In the genomic region with DNA sequence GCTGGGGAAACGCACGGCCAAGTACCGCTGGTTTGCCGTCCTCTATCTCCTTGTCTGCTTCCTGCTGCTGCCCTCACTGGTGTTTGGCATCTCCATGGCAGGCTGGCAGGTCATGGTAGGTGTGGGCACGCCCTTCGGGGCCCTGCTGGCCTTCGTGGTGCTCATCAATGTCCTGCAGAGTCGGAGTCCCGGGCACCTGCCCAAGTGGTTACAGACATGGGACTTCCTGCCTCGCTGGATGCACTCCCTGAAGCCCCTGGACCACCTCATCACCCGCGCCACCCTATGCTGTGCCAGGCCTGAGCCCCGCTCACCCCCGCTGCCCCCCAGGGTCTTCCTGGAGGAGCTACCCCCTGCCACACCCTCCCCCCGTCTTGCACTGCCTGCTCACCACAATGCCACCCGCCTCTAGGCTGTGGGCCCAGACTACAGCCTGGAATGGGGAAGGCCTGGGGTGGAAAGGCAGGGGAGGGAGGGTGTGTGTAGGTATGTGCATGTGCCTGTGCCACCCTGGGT, we compare ENCODE assay signal across 38 cellular contexts. TPM values are rescaled to one million over a fixed set of nuclear protein-coding genes. Genes with fewer than 3 reads are reported as not detected.
"Had no signal": no experiment of that assay in that cellular context is flagged by ENCODE, and none has a peak within 500 bp of the region (broad histone marks: within the 10 kb centered on the region; RNA-seq: fewer than 3 reads in every experiment).

No MANE protein-coding gene starts in this region.

- H3K27ac ChIP-seq: brain microvascular endothelial cell, coronary artery, dorsolateral prefrontal cortex, foreskin keratinocyte, gastrocnemius medialis, WERI-Rb-1 had no signal

- H3K4me1 Mint-ChIP-seq: activated T-helper 17 cell treated with anti-CD3 and anti-CD28 coated beads, Interleukin-2, amount 50 U/mL, for 72 hours had no signal

- H3K4me3 Mint-ChIP-seq: activated B cell treated with CpG ODN at 0.5 μM for 24 hours; activated CD8-positive, alpha-beta T cell treated with anti-CD3 and anti-CD28 coated beads for 36 hours; activated naive CD8-positive, alpha-beta T cell; activated T-cell treated with anti-CD3 and anti-CD28 coated beads, Interleukin-2, amount 50 U/mL, for 4 hours; activated T-helper 17 cell treated with anti-CD3 and anti-CD28 coated beads, Interleukin-2, amount 50 U/mL, for 72 hours; central memory CD8-positive, alpha-beta T cell; dendritic cell treated with granulocyte-macrophage colony-stimulating factor and Interleukin-4, amounts not matched to agents 40 ng/mL and 50 ng/mL, for 4 days; endodermal cell; T-cell; T-helper 1 cell treated with Interleukin-12 subunit alpha and Interleukin-12 subunit beta and Interleukin-4 antibody, amounts not matched to agents 30 μg/mL and 1 μg/mL, for 36 hours had no signal

- DNase-seq: activated B cell treated with CpG ODN at 0.5 μM for 24 hours; activated CD4-positive, alpha-beta T cell treated with anti-CD3 and anti-CD28 coated beads for 48 hours; activated CD4-positive, alpha-beta T cell treated with anti-CD3 and anti-CD28 coated beads, Interleukin-2, amount 50 U/mL, for 1 hour; activated CD4-positive, alpha-beta T cell treated with anti-CD3 and anti-CD28 coated beads, Interleukin-2, amount 50 U/mL, for 48 hours; activated CD8-positive, alpha-beta memory T cell treated with anti-CD3 and anti-CD28 coated beads for 24 hours; activated CD8-positive, alpha-beta T cell treated with anti-CD3 and anti-CD28 coated beads for 36 hours; activated effector memory CD4-positive, alpha-beta T cell treated with Interleukin-2 at 50 U/mL for 16 hours; activated gamma-delta T cell treated with Interleukin-2 at 50 U/mL for 16 hours; activated naive CD4-positive, alpha-beta T cell treated with anti-CD3 and anti-CD28 coated beads, Interleukin-2, amount 50 U/mL, for 16 hours; activated naive CD4-positive, alpha-beta T cell treated with Interleukin-2 at 50 U/mL for 16 hours; activated T-cell treated with anti-CD3 and anti-CD28 coated beads, Interleukin-2, amount 50 U/mL, for 4 hours; amniotic stem cell; anterior cingulate cortex; brain microvascular endothelial cell; dorsolateral prefrontal cortex; effector memory CD4-positive, alpha-beta T cell; endodermal cell; foreskin keratinocyte; gastrocnemius medialis; glutamatergic neuron; T-cell; T-helper 9 cell; WERI-Rb-1 had no signal

- H3K9me3 Mint-ChIP-seq: activated B cell treated with CpG ODN at 0.5 μM for 24 hours; activated CD8-positive, alpha-beta T cell treated with anti-CD3 and anti-CD28 coated beads for 36 hours; activated T-cell treated with anti-CD3 and anti-CD28 coated beads, Interleukin-2, amount 50 U/mL, for 4 hours; activated T-helper 17 cell treated with anti-CD3 and anti-CD28 coated beads, Interleukin-2, amount 50 U/mL, for 72 hours; central memory CD8-positive, alpha-beta T cell; dendritic cell treated with granulocyte-macrophage colony-stimulating factor and Interleukin-4, amounts not matched to agents 40 ng/mL and 50 ng/mL, for 4 days; endodermal cell; T-cell; T-helper 1 cell treated with Interleukin-12 subunit alpha and Interleukin-12 subunit beta and Interleukin-4 antibody, amounts not matched to agents 30 μg/mL and 1 μg/mL, for 36 hours had no signal

- H3K36me3 Mint-ChIP-seq: activated naive CD8-positive, alpha-beta T cell; T-cell had no signal

- FAIRE-seq: astrocyte had no signal

- H3K36me3 ChIP-seq: brain microvascular endothelial cell, gastrocnemius medialis, WERI-Rb-1 had no signal

- H3K4me1 ChIP-seq: foreskin keratinocyte had no signal

- H3K9me3 ChIP-seq: gastrocnemius medialis had no signal

- H3K27ac Mint-ChIP-seq: activated B cell treated with CpG ODN at 0.5 μM for 24 hours; activated CD8-positive, alpha-beta T cell treated with anti-CD3 and anti-CD28 coated beads for 36 hours; activated naive CD8-positive, alpha-beta T cell; activated T-helper 17 cell treated with anti-CD3 and anti-CD28 coated beads, Interleukin-2, amount 50 U/mL, for 72 hours; dendritic cell treated with granulocyte-macrophage colony-stimulating factor and Interleukin-4, amounts not matched to agents 40 ng/mL and 50 ng/mL, for 4 days; endodermal cell; T-cell; T-helper 1 cell treated with Interleukin-12 subunit alpha and Interleukin-12 subunit beta and Interleukin-4 antibody, amounts not matched to agents 30 μg/mL and 1 μg/mL, for 36 hours had no signal

- ATAC-seq: activated CD4-positive, CD25-positive, alpha-beta regulatory T cell treated with anti-CD3 and anti-CD28 coated beads, Interleukin-2, amount 50 U/mL, for 24 hours; activated CD8-positive, alpha-beta T cell treated with anti-CD3 and anti-CD28 coated beads for 36 hours; activated T-cell treated with anti-CD3 and anti-CD28 coated beads, Interleukin-2, amount 50 U/mL, for 4 hours; activated T-helper 17 cell treated with anti-CD3 and anti-CD28 coated beads, Interleukin-2, amount 50 U/mL, for 72 hours; esophagus mucosa; foreskin keratinocyte; gastrocnemius medialis; T-cell had no signal

- H3K27me3 Mint-ChIP-seq: activated naive CD8-positive, alpha-beta T cell; activated T-helper 17 cell treated with anti-CD3 and anti-CD28 coated beads, Interleukin-2, amount 50 U/mL, for 72 hours; central memory CD8-positive, alpha-beta T cell; T-cell had no signal

- H3K4me3 ChIP-seq: coronary artery, dorsolateral prefrontal cortex, gastrocnemius medialis had no signal

RNA-seq across cellular contexts. Expression of a gene that starts 2.5 kb away (rescaled TPM):
- total RNA-seq: activated B cell treated with CpG ODN at 0.5 μM for 24 hours; activated CD8-positive, alpha-beta T cell treated with anti-CD3 and anti-CD28 coated beads for 36 hours; activated T-cell treated with anti-CD3 and anti-CD28 coated beads, Interleukin-2, amount 50 U/mL, for 4 hours; activated T-helper 17 cell treated with anti-CD3 and anti-CD28 coated beads, Interleukin-2, amount 50 U/mL, for 72 hours; astrocyte; bronchial epithelial cell; cardiac septum; cerebellum; dorsolateral prefrontal cortex; endodermal cell; epithelial cell of proximal tubule; esophagus mucosa; foreskin keratinocyte; gastrocnemius medialis; T-cell; T-helper 2 cell treated with Interferon-gamma antibody and Interleukin-4, amounts not matched to agents 100 ng/mL and 5 ng/mL, for 36 hours had no signal
- polyA plus RNA-seq: adipose tissue, foreskin keratinocyte had no signal

RNA-seq across cellular contexts. Expression of a gene that starts 11.4 kb away (rescaled TPM):
- total RNA-seq: cardiac septum had no signal

RNA-seq across cellular contexts. Expression of a gene that starts 13.7 kb away (rescaled TPM):
- total RNA-seq: activated B cell treated with CpG ODN at 0.5 μM for 24 hours; activated T-cell treated with anti-CD3 and anti-CD28 coated beads, Interleukin-2, amount 50 U/mL, for 4 hours; astrocyte; bronchial epithelial cell; cardiac septum; cerebellum; dorsolateral prefrontal cortex; endodermal cell; epithelial cell of proximal tubule; foreskin keratinocyte; gastrocnemius medialis had no signal
- polyA plus RNA-seq: adipose tissue, foreskin keratinocyte had no signal
